Comparison of ENCODE assay signal across 25 cellular contexts in genomic region chr2:37602702-37603101, GRCh38.
DNase-seq lines count a peak whose midpoint lies in the region; ATAC-seq lines count a peak whose summit lies in the region.
"Had no signal": no experiment of that assay in that cellular context is flagged by ENCODE, and none has a peak within 500 bp of the region (broad histone marks: within the 10 kb centered on the region; RNA-seq: fewer than 3 reads in every experiment).

No MANE protein-coding gene starts in this region.

- H3K4me1 ChIP-seq in CD4-positive, CD25-positive, alpha-beta regulatory T cell (ENCODE audit: control insufficient read depth, insufficient read depth, low read length, poor library complexity, severe bottlenecking), result peaks cover 26% of the 10 kb centered on the region
- H3K4me1 ChIP-seq: uterus had no signal

- peaks cover 2 to 46% (median 17%) of the 10 kb centered on the region in 7 donors for H3K9me3 Mint-ChIP-seq in CD4-positive, CD25-positive, alpha-beta regulatory T cell
- H3K9me3 Mint-ChIP-seq in central memory CD8-positive, alpha-beta T cell, result peaks cover 22% of the 10 kb centered on the region

- H3K4me3 Mint-ChIP-seq in CD4-positive, CD25-positive, alpha-beta regulatory T cell, result peak overlapping the region; percentile 65 to 97 (median 84)
- H3K4me3 Mint-ChIP-seq in central memory CD8-positive, alpha-beta T cell, result peak overlapping the region; percentile 97
- H3K4me3 Mint-ChIP-seq: brain had no signal

- no peak for DNase-seq in activated CD4-positive, CD25-positive, alpha-beta regulatory T cell treated with anti-CD3 and anti-CD28 coated beads, Interleukin-2, amount 50 U/mL, for 72 hours
- DNase-seq in CD4-positive, CD25-positive, alpha-beta regulatory T cell, result peak in 1 of 3 donors; percentile 42
- DNase-seq in central memory CD8-positive, alpha-beta T cell (ENCODE audit: low spot score in 2 of 2), result no peak
- no peak for DNase-seq in RPMI8226
- no peak for DNase-seq in cortex of kidney (lab: John Stamatoyannopoulos, UW)
- DNase-seq: activated gamma-delta T cell; GOT3; IMR-90; left lung; mesenchymal stem cell; NCI-H187; NCI-H2171; NCI-H510A; OCI-M1; stimulated activated CD4-positive, alpha-beta T cell treated with anti-CD3 and anti-CD28 coated beads, Interleukin-12 subunit alpha, Interleukin-12 subunit beta, amount 100 ng/mL, for 4 hours; stimulated activated CD4-positive, alpha-beta T cell treated with anti-CD3 and anti-CD28 coated beads, Interleukin-4, amount 100 ng/mL, for 1 hour; uterus had no signal

- peak; percentile 45 to 50 for ATAC-seq in activated CD4-positive, CD25-positive, alpha-beta regulatory T cell treated with anti-CD3 and anti-CD28 coated beads, Interleukin-2, amount 50 U/mL, for 24 hours
- no peak for ATAC-seq in CD4-positive, CD25-positive, alpha-beta regulatory T cell (ENCODE audit: low read depth in 2 of 2)
- ATAC-seq in GM18907 (IDR thresholded peaks at IDR 0.05; ENCODE audit: unreplicated experiment) (peak; percentile 55), GM19463 (IDR thresholded peaks at IDR 0.05; ENCODE audit: unreplicated experiment) (no peak)
- ATAC-seq in central memory CD8-positive, alpha-beta T cell (replicated peaks; ENCODE audit: extremely low read depth, poor library complexity, severe bottlenecking), result no peak
- ATAC-seq: left lung, sciatic nerve had no signal

- peaks cover 4% of the 10 kb centered on the region for H3K27me3 Mint-ChIP-seq in CD4-positive, CD25-positive, alpha-beta regulatory T cell
- no peaks in the 10 kb centered on the region for H3K27me3 Mint-ChIP-seq in central memory CD8-positive, alpha-beta T cell
- H3K27me3 Mint-ChIP-seq: progenitor cell of endocrine pancreas had no signal

- H3K27ac Mint-ChIP-seq in CD4-positive, CD25-positive, alpha-beta regulatory T cell, result peak overlapping the region in 2 of 3 donors; percentile 2 to 97
- H3K27ac Mint-ChIP-seq in central memory CD8-positive, alpha-beta T cell (ENCODE audit: low read depth), result peak overlapping the region; percentile 99
- H3K27ac Mint-ChIP-seq: brain, progenitor cell of endocrine pancreas had no signal

- H3K4me1 Mint-ChIP-seq in CD4-positive, CD25-positive, alpha-beta regulatory T cell, result peaks cover 39 to 56% (median 46%) of the 10 kb centered on the region in 4 donors
- peaks cover 60% of the 10 kb centered on the region for H3K4me1 Mint-ChIP-seq in central memory CD8-positive, alpha-beta T cell

- H3K9me3 ChIP-seq in CD4-positive, CD25-positive, alpha-beta regulatory T cell (ENCODE audit: control insufficient read depth in 2 of 2, low read length in 2 of 2), result peaks cover 16 to 19% of the 10 kb centered on the region in 2 experiments
- H3K9me3 ChIP-seq: uterus had no signal

- no peak overlapping the region for H3K27ac ChIP-seq in CD4-positive, CD25-positive, alpha-beta regulatory T cell (ENCODE audit: insufficient read depth, low read length, poor library complexity, severe bottlenecking)
- H3K27ac ChIP-seq: 22Rv1, left lung, SK-N-MC had no signal

- peaks cover 6% of the 10 kb centered on the region for H3K36me3 ChIP-seq in CD4-positive, CD25-positive, alpha-beta regulatory T cell (ENCODE audit: control insufficient read depth, insufficient read depth, low read length)
- H3K36me3 ChIP-seq: left lung, uterus had no signal

- H3K4me3 ChIP-seq in CD4-positive, CD25-positive, alpha-beta regulatory T cell (ENCODE audit: low read depth, low read length), result peak overlapping the region; percentile 96
- H3K4me3 ChIP-seq: left lung, SK-N-MC, uterus had no signal

- H3K36me3 Mint-ChIP-seq in CD4-positive, CD25-positive, alpha-beta regulatory T cell, result peaks cover 45% of the 10 kb centered on the region
- peaks cover 24% of the 10 kb centered on the region for H3K36me3 Mint-ChIP-seq in central memory CD8-positive, alpha-beta T cell (ENCODE audit: insufficient read depth)

- no peaks in the 10 kb centered on the region for H3K27me3 ChIP-seq in CD4-positive, CD25-positive, alpha-beta regulatory T cell (ENCODE audit: control insufficient read depth, insufficient read depth, low read length)
- H3K27me3 ChIP-seq: left lung, uterus had no signal

Comparison
In these comparisons a context has a peak if more than half of its experiments do, and no peak if none do; other contexts are left out.
1. ATAC-seq: peak in activated CD4-positive, CD25-positive, alpha-beta regulatory T cell treated with anti-CD3 and anti-CD28 coated beads, Interleukin-2, amount 50 U/mL, for 24 hours (2 of 2) and GM18907 (single experiment); none in CD4-positive, CD25-positive, alpha-beta regulatory T cell (0 of 2), central memory CD8-positive, alpha-beta T cell (single experiment) and GM19463 (single experiment).